In genomic region chr17:67148352-67148751, GRCh38 we compare ENCODE assay signal across 20 cellular contexts.
"Had no signal": no experiment of that assay in that cellular context is flagged by ENCODE, and none has a peak within 500 bp of the region (broad histone marks: within the 10 kb centered on the region; RNA-seq: fewer than 3 reads in every experiment).

No MANE protein-coding gene starts in this region.

- FAIRE-seq: endothelial cell of umbilical vein, frontal cortex, kidney had no signal

- DNase-seq: colonic mucosa; cortex of kidney; effector CD8-positive, alpha-beta T cell; effector memory CD8-positive, alpha-beta T cell; foreskin keratinocyte; heart left ventricle; hippocampal formation; islet precursor cell; kidney; kidney glomerular epithelial cell; left lung; left ventricle myocardium superior; lower lobe of right lung; mesenchymal stem cell; midbrain; naive thymus-derived CD4-positive, alpha-beta T cell had no signal

- H3K27ac ChIP-seq: colonic mucosa, esophagus muscularis mucosa, foreskin keratinocyte, gastroesophageal sphincter, heart left ventricle, left lung, lower lobe of right lung had no signal

- H3K4me3 ChIP-seq: colonic mucosa, esophagus muscularis mucosa, gastroesophageal sphincter, heart left ventricle, left lung, lower lobe of right lung had no signal

- H3K27me3 ChIP-seq: colonic mucosa, esophagus muscularis mucosa, foreskin keratinocyte, gastroesophageal sphincter, heart left ventricle, left lung had no signal

- H3K4me1 ChIP-seq: colonic mucosa, esophagus muscularis mucosa, gastroesophageal sphincter, heart left ventricle, left lung, lower lobe of right lung had no signal

- H3K9me3 ChIP-seq: colonic mucosa, esophagus muscularis mucosa, gastroesophageal sphincter, heart left ventricle, left lung, lower lobe of right lung had no signal

- ATAC-seq: effector memory CD8-positive, alpha-beta T cell; foreskin keratinocyte; gastroesophageal sphincter; heart left ventricle; left lung; left ventricle myocardium superior; lower lobe of right lung; naive thymus-derived CD4-positive, alpha-beta T cell had no signal
